11 cellular contexts compared by ENCODE assay signal in the genomic region with DNA sequence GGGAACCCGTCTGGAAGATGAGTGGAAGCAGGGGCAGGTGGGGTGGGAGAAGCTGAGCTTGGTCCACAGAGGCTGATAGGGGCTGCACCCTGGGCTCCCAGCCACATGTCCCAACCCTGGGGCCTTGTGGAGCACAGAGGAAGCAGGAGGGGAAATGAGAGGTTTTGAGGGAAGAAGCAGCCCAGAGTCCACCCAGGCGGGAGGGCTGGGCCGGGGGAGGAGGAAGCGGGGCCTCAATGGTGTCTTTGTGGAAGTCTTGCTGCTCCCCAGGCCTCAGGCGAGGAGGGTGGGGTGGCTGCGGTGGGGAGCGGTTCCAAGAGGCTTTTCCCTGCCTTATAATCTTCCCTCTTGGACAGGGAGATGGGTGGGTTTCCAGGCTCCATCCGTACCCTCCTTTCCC. TPM values are rescaled to one million over a fixed set of nuclear protein-coding genes. Genes with fewer than 3 reads are reported as not detected.
A peak's percentile ranks its signal among the peaks of the same experiment; 100 is the strongest.
DNase-seq lines count a peak whose midpoint lies in the region; ATAC-seq, FAIRE-seq and TF ChIP-seq lines count a peak whose summit lies in the region.
"Not testable (repeated sequence)": the region's sequence is repeated elsewhere in the genome, so short reads cannot be mapped to it uniquely, and the experiment has no call there.
"Had no signal": no experiment of that assay in that cellular context is flagged by ENCODE, and none has a peak within 500 bp of the region (broad histone marks: within the 10 kb centered on the region; RNA-seq: fewer than 3 reads in every experiment).

No MANE protein-coding gene starts in this region.

- H3K56ac ChIP-seq in IMR-90 (ENCODE audit: extremely low read depth, insufficient read depth, low read length): not testable (repeated sequence)

- CTCF ChIA-PET in IMR-90 (lab: Yijun Ruan, JAX); RWPE1 (lab: Yijun Ruan, JAX); HepG2 (lab: Yijun Ruan, JAX; ENCODE audit: low intra/inter-chr PET ratio, low total read pairs): not testable (repeated sequence)

- H3K4ac ChIP-seq in IMR-90 (ENCODE audit: low read depth, low read length): peak overlapping the region; percentile 61; the same call in 1 of the 2 replicates

- not testable (repeated sequence) for H2BK20ac ChIP-seq in IMR-90 (ENCODE audit: low read depth, low read length)

- H3K27me3 ChIP-seq in IMR-90 (ENCODE audit: control insufficient read depth, insufficient read depth, low read length); breast epithelium; gastroesophageal sphincter; suprapubic skin: not testable (repeated sequence)
- peaks cover 7 to 47% of the 10 kb centered on the region in 2 experiments; a peak in 3 of 5 replicates for H3K27me3 ChIP-seq in HepG2 (ENCODE audit: control insufficient read depth in 1 of 2, insufficient read depth in 2 of 2, low read length in 2 of 2)

- H4K5ac ChIP-seq in IMR-90 (ENCODE audit: low read depth, low read length): not testable (repeated sequence)

- H4K20me1 ChIP-seq in IMR-90 (ENCODE audit: insufficient read depth, low read length); HepG2 (ENCODE audit: insufficient read depth, low read length): not testable (repeated sequence)

- dilution Hi-C loops in IMR-90 (cut with HindIII; ENCODE audit: low sequenced_read_pairs, unreplicated experiment): not testable (repeated sequence)

- H2BK15ac ChIP-seq in IMR-90 (ENCODE audit: low read depth, low read length): not testable (repeated sequence)

- not testable (repeated sequence) for TF ChIP-seq POLR2A in IMR-90 (IDR thresholded peaks at IDR 0.05; ENCODE audit: low read depth, low read length); breast epithelium (IDR thresholded peaks at IDR 0.05); gastroesophageal sphincter (IDR thresholded peaks at IDR 0.05); HepG2 (IDR thresholded peaks at IDR 0.05; ENCODE audit: insufficient read depth in 1 of 2, low read depth in 2 of 2, low read length in 2 of 2); suprapubic skin (IDR thresholded peaks at IDR 0.05)

- POLR2A ChIA-PET in IMR-90 (lab: Charles Lee; ENCODE audit: unreplicated experiment); RWPE1 (lab: Yijun Ruan, JAX; ENCODE audit: low non-redundant PET); HepG2 (lab: Yijun Ruan, JAX): not testable (repeated sequence)

- H2AK9ac ChIP-seq in IMR-90 (replicated peaks; ENCODE audit: low read depth, low read length, poor library complexity): not testable (repeated sequence)

- H3K4me1 ChIP-seq in IMR-90 (ENCODE audit: control insufficient read depth, insufficient read depth, low read length) (peaks cover 31% of the 10 kb centered on the region), breast epithelium (peaks cover 7 to 27% of the 10 kb centered on the region in 2 donors), gastroesophageal sphincter (peaks cover 14 to 87% (median 80%) of the 10 kb centered on the region in 3 donors), HepG2 (ENCODE audit: insufficient read depth, low read length) (peaks cover 23% of the 10 kb centered on the region), suprapubic skin (peaks cover 77% of the 10 kb centered on the region)

- not testable (repeated sequence) for H2BK120ac ChIP-seq in IMR-90 (ENCODE audit: low read depth, low read length)

- H3K14ac ChIP-seq in IMR-90 (replicated peaks; ENCODE audit: low read depth, low read length): not testable (repeated sequence)

- H2BK5ac ChIP-seq in IMR-90 (ENCODE audit: low read depth, low read length, poor library complexity, severe bottlenecking): not testable (repeated sequence)

- not testable (repeated sequence) for H3K79me2 ChIP-seq in HepG2 (ENCODE audit: insufficient read depth, low read length)

- not testable (repeated sequence) for H3K4me3 ChIP-seq in IMR-90 (ENCODE audit: insufficient read depth, low read depth, low read length); breast epithelium; gastroesophageal sphincter; HepG2 (replicated peaks in 1 of 3; ENCODE audit: insufficient read depth in 1 of 3, low read depth in 2 of 3, low read length in 3 of 3); suprapubic skin

- not testable (repeated sequence) for H2AK5ac ChIP-seq in IMR-90 (ENCODE audit: low read depth, low read length)

- intact Hi-C loops in IMR-90 (cut with micrococcal nuclease); breast epithelium (cut with DNase I; ENCODE audit: low total_unique reads); HepG2 (cut with micrococcal nuclease; ENCODE audit: unreplicated experiment): not testable (repeated sequence)

- not testable (repeated sequence) for H4K8ac ChIP-seq in IMR-90 (ENCODE audit: low read depth in 2 of 2, low read length in 2 of 2)

- peaks cover 8 to 58% of the 10 kb centered on the region in 2 experiments; a peak in 3 of 4 replicates for H3K79me1 ChIP-seq in IMR-90 (ENCODE audit: low read depth in 1 of 2, low read length in 2 of 2)

- in situ Hi-C loops in IMR-90 (cut with MboI; ENCODE audit: low sequenced_read_pairs); HepG2 (cut with HindIII; ENCODE audit: extremely low pct_ligation_motif_present, low pct_unique_long_range_greater_than_20kb): not testable (repeated sequence)

- not testable (repeated sequence) for FAIRE-seq in HepG2 (lab: Jason Lieb, UNC)

- H3K4me2 ChIP-seq in IMR-90 (ENCODE audit: low read depth, low read length): not testable (repeated sequence)
- peak overlapping the region; percentile 18; the same call in 1 of the 2 replicates for H3K4me2 ChIP-seq in HepG2 (ENCODE audit: low read depth, low read length)

- not testable (repeated sequence) for H3K9ac ChIP-seq in IMR-90 (ENCODE audit: low read depth, low read length); HepG2 (ENCODE audit: insufficient read depth, low read depth, low read length)

- H3K27ac ChIP-seq in IMR-90 (ENCODE audit: insufficient read depth, low read length); HepG2 (ENCODE audit: extremely low read length, insufficient read depth, low read length): not testable (repeated sequence)
- H3K27ac ChIP-seq in RWPE1 (peak overlapping the region; percentile 94), breast epithelium (peak overlapping the region; percentile 21 to 35), gastroesophageal sphincter (peak overlapping the region; percentile 86 to 98 (median 94)), suprapubic skin (peak overlapping the region; percentile 75)

- H3K9me3 ChIP-seq in IMR-90 (ENCODE audit: control insufficient read depth, insufficient read depth, low read length); breast epithelium; gastroesophageal sphincter; HepG2 (ENCODE audit: low read length); suprapubic skin: not testable (repeated sequence)

- not testable (repeated sequence) for TF ChIP-seq CTCF in IMR-90 (conservative IDR thresholded peaks at IDR 0.05; ENCODE audit: low read depth, low read length); RWPE1 (conservative IDR thresholded peaks at IDR 0.05; ENCODE audit: low read depth); breast epithelium (IDR thresholded peaks at IDR 0.05); gastroesophageal sphincter (IDR thresholded peaks at IDR 0.05); HepG2 (CRISPR knock-in tag; IDR thresholded peaks at IDR 0.05); suprapubic skin (IDR thresholded peaks at IDR 0.05)

- H3K23ac ChIP-seq in IMR-90 (ENCODE audit: low read depth, low read length): not testable (repeated sequence)

- not testable (repeated sequence) for BruUV-seq in IMR-90 (replicated peaks; lab: Mats Ljungman, UMichigan); HepG2 (replicated peaks; lab: Mats Ljungman, UMichigan)

- H3K9me1 ChIP-seq in IMR-90 (ENCODE audit: insufficient read depth, low read length): not testable (repeated sequence)

- no CpG with 5 or more reads among the region's 8 CpGs for WGBS in IMR-90 (ENCODE audit: extremely low coverage in 2 of 2, insufficient read length in 1 of 2), 2 experiments
- 43 to 50% methylated on average over 1 of the region's 8 CpGs for WGBS in gastroesophageal sphincter (ENCODE audit: low coverage in 1 of 2), 2 donors
- 11% methylated on average over 5 of the region's 8 CpGs for WGBS in HepG2 (ENCODE audit: low lambda C conversion rate)
- WGBS in suprapubic skin: 43% methylated on average over 8 of the region's 8 CpGs

- not testable (repeated sequence) for TF ChIP-seq RAD21 in IMR-90 (IDR thresholded peaks at IDR 0.05; ENCODE audit: low read length); HepG2 (CRISPR knock-in tag; IDR thresholded peaks at IDR 0.05)

- not testable (repeated sequence) for H4K91ac ChIP-seq in IMR-90 (ENCODE audit: insufficient read depth, low read depth, low read length)

- TF ChIP-seq EP300 in gastroesophageal sphincter (IDR thresholded peaks at IDR 0.05); HepG2 (IDR thresholded peaks at IDR 0.05; ENCODE audit: low read depth in 2 of 2, low read length in 2 of 2); HepG2 (CRISPR knock-in tag; IDR thresholded peaks at IDR 0.05; ENCODE audit: borderline replicate concordance); suprapubic skin (IDR thresholded peaks at IDR 0.05): not testable (repeated sequence)

- not testable (repeated sequence) for ATAC-seq in IMR-90 (ENCODE audit: low read depth); gastroesophageal sphincter; HepG2

- not testable (repeated sequence) for DNase-seq in IMR-90; RWPE1 (ENCODE audit: low spot score); breast epithelium (ENCODE audit: low spot score in 2 of 2); HepG2 (ENCODE audit: low spot score)
- DNase-seq in pons (ENCODE audit: low spot score): peak; percentile 25
- DNase-seq in suprapubic skin (ENCODE audit: low spot score in 2 of 2): peak in 1 of 2 donors; percentile 69

- H2AFZ ChIP-seq in IMR-90 (replicated peaks; ENCODE audit: low read length, poor library complexity); HepG2 (ENCODE audit: low read length): not testable (repeated sequence)

- not testable (repeated sequence) for H3K18ac ChIP-seq in IMR-90 (ENCODE audit: low read depth, low read length)

- not testable (repeated sequence) for H3K36me3 ChIP-seq in IMR-90 (ENCODE audit: control insufficient read depth, insufficient read depth, low read length); breast epithelium; gastroesophageal sphincter; HepG2 (replicated peaks in 1 of 2; ENCODE audit: control insufficient read depth in 1 of 2, insufficient read depth in 2 of 2, low read length in 2 of 2); suprapubic skin

RNA-seq across cellular contexts. Expression of a gene that starts 13.1 kb away (rescaled TPM):
- total RNA-seq in IMR-90 (2012; rRNA removed) (12.4 and 14.7 TPM in 2 replicates), breast epithelium (10 to 100 TPM in 2 of 3 donors, 1 to 10 TPM in 1; 6.3 to 42.9 (median 17.0) TPM), gastroesophageal sphincter (100 to 1,000 TPM in 3 of 4 donors, 10 to 100 TPM in 1; 98.7 to 396 (median 151) TPM), HepG2 (2016; rRNA removed; fragmentation: Illumina TruSeq; extraction: Trizol) (0.03 and 0.04 TPM in 2 replicates), suprapubic skin (10 to 100 TPM; 12.8 to 19.7 (median 14.0) TPM)
- polyA plus RNA-seq in IMR-90 (2012; rRNA removed) (28.4 and 35.6 TPM in 2 replicates), HepG2 (2011; rRNA removed) (0.01 and 0.03 TPM in 2 replicates)
- 15.6 and 23.3 TPM in 2 replicates for polyA plus RNA-seq in IMR-90 (2012; cell fraction: cytosol; rRNA removed)
- 24.1 and 69.4 TPM in 2 replicates for polyA plus RNA-seq in IMR-90 (2012; cell fraction: nucleus; rRNA removed; ENCODE audit: low replicate concordance)
- not detected in 2 replicates for total RNA-seq in HepG2 (2016; cell fraction: cytosol; rRNA removed; fragmentation: Illumina TruSeq; extraction: Trizol; ENCODE audit: low read depth)
- total RNA-seq in HepG2 (2016; cell fraction: insoluble cytoplasmic fraction; rRNA removed; fragmentation: Illumina TruSeq; extraction: Trizol): 0.01 and 0.02 TPM in 2 replicates
- not detected in 2 replicates for total RNA-seq in HepG2 (2016; cell fraction: membrane; rRNA removed; fragmentation: Illumina TruSeq; extraction: Trizol)
- total RNA-seq in HepG2 (2016; cell fraction: nucleus; rRNA removed; fragmentation: Illumina TruSeq; extraction: Trizol): 0.06 and 0.09 TPM in 2 replicates
- 0.01 TPM in 2 replicates for polyA plus RNA-seq in HepG2 (2011; cell fraction: cytosol; rRNA removed)
- polyA plus RNA-seq in HepG2 (2011; cell fraction: nucleus; rRNA removed): 0.14 and 0.19 TPM in 2 replicates
- polyA plus RNA-seq in HepG2 (2012): 0.03 and 0.04 TPM in 2 replicates
- polyA plus RNA-seq in HepG2 (2016; cell fraction: cytosol; fragmentation: Illumina TruSeq; extraction: Trizol; ENCODE audit: low read depth): not detected in 2 replicates
- not detected in 2 replicates for polyA plus RNA-seq in HepG2 (2016; cell fraction: insoluble cytoplasmic fraction; fragmentation: Illumina TruSeq; extraction: Trizol; ENCODE audit: low read depth)
- polyA plus RNA-seq in HepG2 (2016; cell fraction: membrane; fragmentation: Illumina TruSeq; extraction: Trizol; ENCODE audit: low read depth): not detected in 2 replicates
- polyA plus RNA-seq in HepG2 (2016; cell fraction: nucleus; fragmentation: Illumina TruSeq; extraction: Trizol; ENCODE audit: insufficient read depth, low read depth): not detected in 2 replicates
- 0.08 and 24.5 TPM in 2 replicates for polyA minus RNA-seq in HepG2 (2011; rRNA and poly(A)+ RNA removed; ENCODE audit: low replicate concordance)
- polyA minus RNA-seq in HepG2 (2011; cell fraction: cytosol; rRNA and poly(A)+ RNA removed): 0.18 TPM in 1 of 2 replicates, not detected in the other
- 0.12 and 0.13 TPM in 2 replicates for polyA minus RNA-seq in HepG2 (2011; cell fraction: nucleus; rRNA and poly(A)+ RNA removed)
- total RNA-seq: activated CD4-positive, alpha-beta T cell treated with anti-CD3 and anti-CD28 coated beads, Interleukin-2, amount 10 ng/mL, durations not matched to agents 24 days and 14 days; activated naive CD4-positive, alpha-beta T cell treated with anti-CD3 and anti-CD28 coated beads for 36 hours; activated T-cell treated with anti-CD3 and anti-CD28 coated beads, Interleukin-2, amount 50 U/mL, for 72 hours had no signal
- polyA plus RNA-seq: neural cell had no signal

RNA-seq across cellular contexts. Expression of a gene that starts 51.8 kb away (rescaled TPM):
- total RNA-seq in IMR-90 (2012; rRNA removed): 11.9 and 12.7 TPM in 2 replicates
- 12.5 and 14.6 TPM in 2 replicates for polyA plus RNA-seq in IMR-90 (2012; rRNA removed)
- polyA plus RNA-seq in IMR-90 (2012; cell fraction: cytosol; rRNA removed): 5.1 and 11.2 TPM in 2 replicates
- polyA plus RNA-seq in IMR-90 (2012; cell fraction: nucleus; rRNA removed; ENCODE audit: low replicate concordance): 27.3 and 29.8 TPM in 2 replicates
- total RNA-seq in breast epithelium: 10 to 100 TPM; 32.8 to 42.7 (median 36.3) TPM
- 10 to 100 TPM; 32.8 to 51.5 (median 41.2) TPM for total RNA-seq in gastroesophageal sphincter
- 10.8 and 11.0 TPM in 2 replicates for total RNA-seq in HepG2 (2016; rRNA removed; fragmentation: Illumina TruSeq; extraction: Trizol)
- 0.71 and 0.91 TPM in 2 replicates for total RNA-seq in HepG2 (2016; cell fraction: cytosol; rRNA removed; fragmentation: Illumina TruSeq; extraction: Trizol; ENCODE audit: low read depth)
- 7.9 and 10.3 TPM in 2 replicates for total RNA-seq in HepG2 (2016; cell fraction: insoluble cytoplasmic fraction; rRNA removed; fragmentation: Illumina TruSeq; extraction: Trizol)
- total RNA-seq in HepG2 (2016; cell fraction: membrane; rRNA removed; fragmentation: Illumina TruSeq; extraction: Trizol): 3.9 and 4.8 TPM in 2 replicates
- 10.1 and 11.4 TPM in 2 replicates for total RNA-seq in HepG2 (2016; cell fraction: nucleus; rRNA removed; fragmentation: Illumina TruSeq; extraction: Trizol)
- 11.6 and 18.9 TPM in 2 replicates for polyA plus RNA-seq in HepG2 (2011; rRNA removed)
- polyA plus RNA-seq in HepG2 (2011; cell fraction: cytosol; rRNA removed): 9.3 and 11.8 TPM in 2 replicates
- 50.4 and 52.6 TPM in 2 replicates for polyA plus RNA-seq in HepG2 (2011; cell fraction: nucleus; rRNA removed)
- polyA plus RNA-seq in HepG2 (2012): 12.7 and 13.6 TPM in 2 replicates
- polyA plus RNA-seq in HepG2 (2016; cell fraction: cytosol; fragmentation: Illumina TruSeq; extraction: Trizol; ENCODE audit: low read depth): 0.63 and 0.86 TPM in 2 replicates
- polyA plus RNA-seq in HepG2 (2016; cell fraction: insoluble cytoplasmic fraction; fragmentation: Illumina TruSeq; extraction: Trizol; ENCODE audit: low read depth): 9.7 and 12.3 TPM in 2 replicates
- 2.5 and 3.6 TPM in 2 replicates for polyA plus RNA-seq in HepG2 (2016; cell fraction: membrane; fragmentation: Illumina TruSeq; extraction: Trizol; ENCODE audit: low read depth)
- 19.1 and 19.2 TPM in 2 replicates for polyA plus RNA-seq in HepG2 (2016; cell fraction: nucleus; fragmentation: Illumina TruSeq; extraction: Trizol; ENCODE audit: insufficient read depth, low read depth)
- 26.7 and 38.9 TPM in 2 replicates for polyA minus RNA-seq in HepG2 (2011; rRNA and poly(A)+ RNA removed; ENCODE audit: low replicate concordance)
- 13.9 and 19.9 TPM in 2 replicates for polyA minus RNA-seq in HepG2 (2011; cell fraction: cytosol; rRNA and poly(A)+ RNA removed)
- polyA minus RNA-seq in HepG2 (2011; cell fraction: nucleus; rRNA and poly(A)+ RNA removed): 21.4 and 25.6 TPM in 2 replicates
- total RNA-seq in suprapubic skin: 10 to 100 TPM; 32.1 to 59.7 (median 49.5) TPM

RNA-seq across cellular contexts. Expression of a gene that starts 59.5 kb away (rescaled TPM):
- 42.1 and 84.7 TPM in 2 replicates for total RNA-seq in IMR-90 (2012; rRNA removed)
- polyA plus RNA-seq in IMR-90 (2012; rRNA removed): 55.6 and 59.3 TPM in 2 replicates
- polyA plus RNA-seq in IMR-90 (2012; cell fraction: cytosol; rRNA removed): 111 and 209 TPM in 2 replicates
- polyA plus RNA-seq in IMR-90 (2012; cell fraction: nucleus; rRNA removed; ENCODE audit: low replicate concordance): 38.5 and 123 TPM in 2 replicates
- total RNA-seq in breast epithelium: 100 to 1,000 TPM; 144 to 194 (median 175) TPM
- total RNA-seq in gastroesophageal sphincter: 10 to 100 TPM; 72.8 to 94.9 (median 85.5) TPM
- total RNA-seq in HepG2 (2016; rRNA removed; fragmentation: Illumina TruSeq; extraction: Trizol): 143 and 165 TPM in 2 replicates
- 53.3 and 58.3 TPM in 2 replicates for total RNA-seq in HepG2 (2016; cell fraction: cytosol; rRNA removed; fragmentation: Illumina TruSeq; extraction: Trizol; ENCODE audit: low read depth)
- 140 and 190 TPM in 2 replicates for total RNA-seq in HepG2 (2016; cell fraction: insoluble cytoplasmic fraction; rRNA removed; fragmentation: Illumina TruSeq; extraction: Trizol)
- 89.4 and 101 TPM in 2 replicates for total RNA-seq in HepG2 (2016; cell fraction: membrane; rRNA removed; fragmentation: Illumina TruSeq; extraction: Trizol)
- total RNA-seq in HepG2 (2016; cell fraction: nucleus; rRNA removed; fragmentation: Illumina TruSeq; extraction: Trizol): 53.0 and 64.9 TPM in 2 replicates
- 38.3 and 40.4 TPM in 2 replicates for polyA plus RNA-seq in HepG2 (2011; rRNA removed)
- 55.6 and 80.6 TPM in 2 replicates for polyA plus RNA-seq in HepG2 (2011; cell fraction: cytosol; rRNA removed)
- 36.4 and 36.8 TPM in 2 replicates for polyA plus RNA-seq in HepG2 (2011; cell fraction: nucleus; rRNA removed)
- polyA plus RNA-seq in HepG2 (2012): 33.6 and 51.6 TPM in 2 replicates
- 32.6 and 40.1 TPM in 2 replicates for polyA plus RNA-seq in HepG2 (2016; cell fraction: cytosol; fragmentation: Illumina TruSeq; extraction: Trizol; ENCODE audit: low read depth)
- polyA plus RNA-seq in HepG2 (2016; cell fraction: insoluble cytoplasmic fraction; fragmentation: Illumina TruSeq; extraction: Trizol; ENCODE audit: low read depth): 146 and 162 TPM in 2 replicates
- 51.8 and 60.0 TPM in 2 replicates for polyA plus RNA-seq in HepG2 (2016; cell fraction: membrane; fragmentation: Illumina TruSeq; extraction: Trizol; ENCODE audit: low read depth)
- 76.9 and 83.4 TPM in 2 replicates for polyA plus RNA-seq in HepG2 (2016; cell fraction: nucleus; fragmentation: Illumina TruSeq; extraction: Trizol; ENCODE audit: insufficient read depth, low read depth)
- 38.2 and 47.6 TPM in 2 replicates for polyA minus RNA-seq in HepG2 (2011; rRNA and poly(A)+ RNA removed; ENCODE audit: low replicate concordance)
- polyA minus RNA-seq in HepG2 (2011; cell fraction: cytosol; rRNA and poly(A)+ RNA removed): 32.0 and 35.4 TPM in 2 replicates
- 17.8 and 21.0 TPM in 2 replicates for polyA minus RNA-seq in HepG2 (2011; cell fraction: nucleus; rRNA and poly(A)+ RNA removed)
- 100 to 1,000 TPM; 139 to 273 (median 180) TPM for total RNA-seq in suprapubic skin

Comparison
In these comparisons a context has a peak if more than half of its experiments do, and no peak if none do; other contexts are left out.
1. RNA of a gene that starts 13.1 kb away (total RNA-seq): 98.7 to 396 TPM in gastroesophageal sphincter, 6.3 to 42.9 TPM in breast epithelium, 12.8 to 19.7 TPM in suprapubic skin and 12.4 to 14.7 TPM in IMR-90; 0.01 to 0.09 TPM in HepG2; every median in the first group is over 4 times any median in the second.